In the genomic region with DNA sequence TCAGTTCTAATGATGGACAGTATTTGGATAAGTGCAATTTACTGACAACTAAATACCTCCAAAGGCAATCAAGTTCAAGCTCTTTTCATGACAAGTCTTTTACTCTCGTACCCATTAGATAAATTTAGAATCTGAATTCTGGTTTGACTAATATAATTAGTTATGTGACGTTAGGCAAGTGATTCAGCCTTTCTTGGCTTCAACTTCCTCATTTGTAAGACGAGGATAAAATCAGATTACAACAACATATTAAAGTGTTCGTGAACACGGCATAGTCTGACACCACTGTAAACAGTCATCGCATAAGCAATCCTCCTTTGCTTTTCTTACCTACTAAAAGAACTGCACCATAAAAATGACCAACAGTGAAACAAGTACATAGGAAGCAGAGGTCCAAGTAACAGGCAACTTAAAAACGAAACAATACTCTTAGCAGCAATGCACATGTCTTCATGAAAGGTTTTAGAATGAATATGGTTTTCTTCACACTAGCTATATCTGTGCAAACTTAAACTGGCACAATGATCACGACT, we compare ENCODE assay signal across 9 cellular contexts. TPM values are rescaled to one million over a fixed set of nuclear protein-coding genes. Genes with fewer than 3 reads are reported as not detected.
DNase-seq lines count a peak whose midpoint lies in the region; ATAC-seq, FAIRE-seq and TF ChIP-seq lines count a peak whose summit lies in the region.
"Had no signal": no experiment of that assay in that cellular context is flagged by ENCODE, and none has a peak within 500 bp of the region (broad histone marks: within the 10 kb centered on the region; RNA-seq: fewer than 3 reads in every experiment).

No MANE protein-coding gene starts in this region.

- peak overlapping the region; percentile 51 for H3K4me3 Mint-ChIP-seq in activated naive CD4-positive, alpha-beta T cell treated with anti-CD3 and anti-CD28 coated beads, Interleukin-2, amount 10 ng/mL, durations not matched to agents 7 days and 5 days
- no peak overlapping the region for H3K4me3 Mint-ChIP-seq in astrocyte (ENCODE audit: unreplicated experiment)

- H3K27me3 ChIP-seq in astrocyte (ENCODE audit: insufficient read depth, low read length) (no peaks in the 10 kb centered on the region), upper lobe of right lung (no peaks in the 10 kb centered on the region), MG63 (no peaks in the 10 kb centered on the region), smooth muscle cell (ENCODE audit: low read depth) (no peaks in the 10 kb centered on the region)

- peaks cover 56% of the 10 kb centered on the region for H3K4me1 Mint-ChIP-seq in activated naive CD4-positive, alpha-beta T cell treated with anti-CD3 and anti-CD28 coated beads, Interleukin-2, amount 10 ng/mL, durations not matched to agents 7 days and 5 days
- H3K4me1 Mint-ChIP-seq in astrocyte (ENCODE audit: low read depth, unreplicated experiment): peaks cover 8% of the 10 kb centered on the region

- ATAC-seq in HG03439 (IDR thresholded peaks at IDR 0.05; ENCODE audit: unreplicated experiment) (peak; percentile 45), upper lobe of right lung (peak; percentile 44)

- H3K36me3 ChIP-seq in astrocyte (ENCODE audit: insufficient read depth, low read length): no peaks in the 10 kb centered on the region
- no peaks in the 10 kb centered on the region for H3K36me3 ChIP-seq in upper lobe of right lung
- H3K36me3 ChIP-seq in MG63: peaks cover 41% of the 10 kb centered on the region
- H3K36me3 ChIP-seq in smooth muscle cell (ENCODE audit: low read depth): no peaks in the 10 kb centered on the region

- CTCF ChIA-PET in activated naive CD4-positive, alpha-beta T cell treated with anti-CD3 and anti-CD28 coated beads, Interleukin-2, amount 10 ng/mL, durations not matched to agents 7 days and 5 days (lab: Charles Lee): interaction anchor here (2.4 kb wide), 1 partner anchor 10 kb away, joined by 8 read pairs; no protein-coding TSS in a partner anchor

- H3K9me3 Mint-ChIP-seq in activated naive CD4-positive, alpha-beta T cell treated with anti-CD3 and anti-CD28 coated beads, Interleukin-2, amount 10 ng/mL, durations not matched to agents 7 days and 5 days: no peaks in the 10 kb centered on the region
- no peaks in the 10 kb centered on the region for H3K9me3 Mint-ChIP-seq in astrocyte (ENCODE audit: unreplicated experiment)

- H3K4me2 ChIP-seq in astrocyte (ENCODE audit: low read length) (peak overlapping the region; percentile 70), smooth muscle cell (no peak overlapping the region)

- TF ChIP-seq CTCF in astrocyte (IDR thresholded peaks at IDR 0.05; ENCODE audit: insufficient read depth, low read depth, low read length) (no peak), upper lobe of right lung (IDR thresholded peaks at IDR 0.05) (no peak), smooth muscle cell (IDR thresholded peaks at IDR 0.05; ENCODE audit: borderline replicate concordance, insufficient read depth, poor library complexity, severe bottlenecking) (no peak)

- H3K36me3 Mint-ChIP-seq in activated naive CD4-positive, alpha-beta T cell treated with anti-CD3 and anti-CD28 coated beads, Interleukin-2, amount 10 ng/mL, durations not matched to agents 7 days and 5 days: peaks cover 16% of the 10 kb centered on the region
- H3K36me3 Mint-ChIP-seq in astrocyte (ENCODE audit: low read depth, unreplicated experiment): peaks cover 8% of the 10 kb centered on the region

- H2AFZ ChIP-seq in astrocyte (ENCODE audit: low read depth, low read length) (no peak overlapping the region), smooth muscle cell (ENCODE audit: low read depth) (no peak overlapping the region)

- H4K20me1 ChIP-seq in astrocyte (ENCODE audit: insufficient read depth, low read length): no peaks in the 10 kb centered on the region
- H4K20me1 ChIP-seq in smooth muscle cell (ENCODE audit: low read depth): no peaks in the 10 kb centered on the region

- H3K4me3 ChIP-seq in astrocyte (ENCODE audit: insufficient read depth, low read depth, low read length) (no peak overlapping the region), upper lobe of right lung (peak overlapping the region; percentile 11), MG63 (no peak overlapping the region), smooth muscle cell (no peak overlapping the region)

- intact Hi-C loops in upper lobe of right lung (cut with DNase I): no loop called here

- WGBS in smooth muscle cell (ENCODE audit: low lambda C conversion rate): 94% methylated on average over 8 of the region's 8 CpGs

- H3K27ac ChIP-seq in astrocyte (ENCODE audit: low read depth, low read length) (no peak overlapping the region), upper lobe of right lung (peak overlapping the region; percentile 58), smooth muscle cell (ENCODE audit: low read depth) (no peak overlapping the region)

- H3K27me3 Mint-ChIP-seq in activated naive CD4-positive, alpha-beta T cell treated with anti-CD3 and anti-CD28 coated beads, Interleukin-2, amount 10 ng/mL, durations not matched to agents 7 days and 5 days: no peaks in the 10 kb centered on the region
- H3K27me3 Mint-ChIP-seq in astrocyte (ENCODE audit: low read depth, unreplicated experiment): no peaks in the 10 kb centered on the region

- H3K79me2 ChIP-seq in astrocyte (ENCODE audit: insufficient read depth, low read length) (no peaks in the 10 kb centered on the region), smooth muscle cell (ENCODE audit: low read depth) (no peaks in the 10 kb centered on the region)

- peak overlapping the region; percentile 88 for H3K27ac Mint-ChIP-seq in activated naive CD4-positive, alpha-beta T cell treated with anti-CD3 and anti-CD28 coated beads, Interleukin-2, amount 10 ng/mL, durations not matched to agents 7 days and 5 days
- H3K27ac Mint-ChIP-seq in astrocyte (ENCODE audit: unreplicated experiment): no peak overlapping the region

- peak overlapping the region; percentile 28 for H3K9ac ChIP-seq in astrocyte (ENCODE audit: low read length)
- no peak overlapping the region for H3K9ac ChIP-seq in smooth muscle cell (ENCODE audit: low read depth)

- H3K4me1 ChIP-seq in astrocyte (ENCODE audit: insufficient read depth, low read length) (peaks cover 6% of the 10 kb centered on the region), upper lobe of right lung (peaks cover 10% of the 10 kb centered on the region), smooth muscle cell (ENCODE audit: low read depth) (no peaks in the 10 kb centered on the region)

- no peak for FAIRE-seq in astrocyte (lab: Jason Lieb, UNC)

- no peaks in the 10 kb centered on the region for H3F3A ChIP-seq in smooth muscle cell (ENCODE audit: low read depth)

- DNase-seq in activated naive CD4-positive, alpha-beta T cell treated with anti-CD3 and anti-CD28 coated beads, Interleukin-2, amount 10 ng/mL, durations not matched to agents 7 days and 5 days: no peak
- DNase-seq in activated naive CD4-positive, alpha-beta T cell (lab: John Stamatoyannopoulos, UW): no peak
- DNase-seq in astrocyte (ENCODE audit: low read depth): peak; percentile 72
- DNase-seq in upper lobe of right lung: no peak
- no peak for DNase-seq in MG63
- no peak for DNase-seq in cerebellar cortex (ENCODE audit: low spot score)
- DNase-seq in smooth muscle cell (lab: John Stamatoyannopoulos, UW; ENCODE audit: unreplicated experiment): no peak
- DNase-seq: DND-41 had no signal

- H3K9me3 ChIP-seq in astrocyte (ENCODE audit: insufficient read depth, low read depth, low read length) (no peaks in the 10 kb centered on the region), upper lobe of right lung (no peaks in the 10 kb centered on the region), MG63 (no peaks in the 10 kb centered on the region), smooth muscle cell (replicated peaks; ENCODE audit: low read depth) (no peaks in the 10 kb centered on the region)

RNA-seq across cellular contexts. Expression of gene COA6, which starts 25.7 kb away (rescaled TPM):
- total RNA-seq in astrocyte: 19.9 and 22.0 TPM in 2 replicates
- 25.0 TPM for total RNA-seq in upper lobe of right lung
- total RNA-seq in MG63 (2014; rRNA removed; shearing (Covaris generic); ENCODE audit: low replicate concordance): 78.1 and 130 TPM in 2 replicates
- total RNA-seq in smooth muscle cell: 27.6 and 56.3 TPM in 2 replicates
- polyA plus RNA-seq in smooth muscle cell: 43.5 and 44.8 TPM in 2 replicates
